ENCODE assay signal across 9 cellular contexts in genomic region chr3:160403796-160404510, GRCh38. TPM values are rescaled to one million over a fixed set of nuclear protein-coding genes. Genes with fewer than 3 reads are reported as not detected.
DNase-seq lines count a peak whose midpoint lies in the region; ATAC-seq, FAIRE-seq and TF ChIP-seq lines count a peak whose summit lies in the region.
"Had no signal": no experiment of that assay in that cellular context is flagged by ENCODE, and none has a peak within 500 bp of the region (broad histone marks: within the 10 kb centered on the region; RNA-seq: fewer than 3 reads in every experiment).

No MANE protein-coding gene starts in this region.

- FAIRE-seq in K562 (lab: Jason Lieb, UNC): no peak

- ATAC-seq in CD4-positive, CD25-positive, alpha-beta regulatory T cell (ENCODE audit: low read depth in 2 of 2): no peak
- ATAC-seq in K562: no peak
- ATAC-seq in HG02610 (IDR thresholded peaks at IDR 0.05; ENCODE audit: unreplicated experiment): no peak
- ATAC-seq in HG02852 (IDR thresholded peaks at IDR 0.05; ENCODE audit: unreplicated experiment): no peak
- ATAC-seq: psoas muscle had no signal

- peaks cover 10% of the 10 kb centered on the region for H3K36me3 Mint-ChIP-seq in CD4-positive, CD25-positive, alpha-beta regulatory T cell

- no peak for TF ChIP-seq POLR2A in K562 (conservative IDR thresholded peaks at IDR 0.05)

- TF ChIP-seq CTCF in K562 (IDR thresholded peaks at IDR 0.05 in 2 of 3, conservative IDR thresholded peaks at IDR 0.05 in 1 of 3; ENCODE audit: insufficient read depth in 2 of 3, low read depth in 1 of 3, low read length in 3 of 3): no peak

- in situ Hi-C loops in K562 (cut with MboI): no loop called here

- H3K9me3 Mint-ChIP-seq in CD4-positive, CD25-positive, alpha-beta regulatory T cell: no peaks in the 10 kb centered on the region

- peaks cover 94% of the 10 kb centered on the region for H3K79me2 ChIP-seq in K562 (ENCODE audit: control insufficient read depth, insufficient read depth, low read length)

- TF ChIP-seq EP300 in K562 (IDR thresholded peaks at IDR 0.05; ENCODE audit: low read length): no peak

- peaks cover 7% of the 10 kb centered on the region for H3K27me3 Mint-ChIP-seq in CD4-positive, CD25-positive, alpha-beta regulatory T cell

- no peak for DNase-seq in CD4-positive, CD25-positive, alpha-beta regulatory T cell
- DNase-seq in K562 (ENCODE audit: extremely low read depth in 1 of 4, low spot score in 3 of 4) (no peak), myocyte (ENCODE audit: low read depth) (peak; percentile 51), ureter (ENCODE audit: low spot score) (no peak), NCI-H82 (lab: John Stamatoyannopoulos, UW) (no peak)
- DNase-seq: psoas muscle had no signal

- peaks cover 27 to 59% (median 49%) of the 10 kb centered on the region in 4 donors for H3K4me1 Mint-ChIP-seq in CD4-positive, CD25-positive, alpha-beta regulatory T cell

- H3K9me3 ChIP-seq in CD4-positive, CD25-positive, alpha-beta regulatory T cell (ENCODE audit: control insufficient read depth in 2 of 2, low read length in 2 of 2): no peaks in the 10 kb centered on the region
- H3K9me3 ChIP-seq in KOPT-K1 (ENCODE audit: insufficient read depth, low read length, poor library complexity, severe bottlenecking) (no peaks in the 10 kb centered on the region), K562 (replicated peaks; ENCODE audit: control insufficient read depth, insufficient read depth, low read depth, low read length) (no peaks in the 10 kb centered on the region)
- H3K9me3 ChIP-seq: psoas muscle had no signal

- H3K27ac ChIP-seq in CD4-positive, CD25-positive, alpha-beta regulatory T cell (ENCODE audit: insufficient read depth, low read length, poor library complexity, severe bottlenecking): peak overlapping the region; percentile 43
- H3K27ac ChIP-seq in KOPT-K1 (ENCODE audit: low read depth, low read length, poor library complexity, severe bottlenecking): peak overlapping the region; percentile 1
- no peak overlapping the region; the same call in 2 of the 3 replicates for H3K27ac ChIP-seq in K562 (ENCODE audit: extremely low read depth, low read depth, low read length)
- H3K27ac ChIP-seq: psoas muscle had no signal

- CTCF ChIA-PET in K562 (lab: Yijun Ruan, JAX; ENCODE audit: low intra/inter-chr PET ratio): no interaction called here

- BruUV-seq in K562 (replicated peaks; lab: Mats Ljungman, UMichigan): no TSS peak

- WGBS in K562 (ENCODE audit: insufficient coverage, low coverage, missing lambda C conversion rate): 31% methylated on average over 7 of the region's 7 CpGs

- POLR2A ChIA-PET in K562 (lab: Yijun Ruan, JAX): interaction anchor here (0.5 to 2.9 kb wide), 2 partner anchors 8 to 25 kb away, joined by 3 to 23 read pairs; no protein-coding TSS in a partner anchor

- no peak for TF ChIP-seq RAD21 in K562 (CRISPR knock-in tag; conservative IDR thresholded peaks at IDR 0.05 in 1 of 2, IDR thresholded peaks at IDR 0.05 in 1 of 2)

- peak overlapping the region; percentile 6; the same call in 1 of the 2 replicates for H3K4me2 ChIP-seq in K562 (ENCODE audit: insufficient read depth, low read length)

- peaks cover 30% of the 10 kb centered on the region for H4K20me1 ChIP-seq in K562 (replicated peaks; ENCODE audit: control insufficient read depth, insufficient read depth, low read length)

- intact Hi-C loops in K562 (cut with micrococcal nuclease): loop anchor here (5.0 kb wide), 2 partner anchors 72 to 177 kb away; partner anchors contain the start of gene C3orf80

- H3K9me1 ChIP-seq in K562 (ENCODE audit: control insufficient read depth, insufficient read depth, low read length): no peaks in the 10 kb centered on the region

- peak overlapping the region; percentile 99 for H3K4me3 ChIP-seq in CD4-positive, CD25-positive, alpha-beta regulatory T cell (ENCODE audit: low read depth, low read length)
- peak overlapping the region; percentile 71; the same call in 1 of the 2 replicates for H3K4me3 ChIP-seq in K562
- H3K4me3 ChIP-seq: psoas muscle had no signal

- H2AFZ ChIP-seq in K562 (ENCODE audit: low read depth, low read length): no peak overlapping the region

- H3K4me3 Mint-ChIP-seq in CD4-positive, CD25-positive, alpha-beta regulatory T cell: peak overlapping the region; percentile 93 to 97 (median 94)

- peaks cover 52% of the 10 kb centered on the region for H3K4me1 ChIP-seq in CD4-positive, CD25-positive, alpha-beta regulatory T cell (ENCODE audit: control insufficient read depth, insufficient read depth, low read length, poor library complexity, severe bottlenecking)
- peaks cover 0 to 5% of the 10 kb centered on the region in 2 experiments; a peak in 2 of 5 replicates for H3K4me1 ChIP-seq in K562 (replicated peaks in 1 of 2; ENCODE audit: control insufficient read depth in 2 of 2, insufficient read depth in 2 of 2, low read length in 2 of 2)

- H3K9ac ChIP-seq in K562 (ENCODE audit: insufficient read depth in 1 of 2, low read depth in 2 of 2, low read length in 2 of 2): peak overlapping the region in 1 of 2 experiments; percentile 98; a peak in 2 of 4 replicates

- H3K36me3 ChIP-seq in CD4-positive, CD25-positive, alpha-beta regulatory T cell (ENCODE audit: control insufficient read depth, insufficient read depth, low read length): peaks cover 13% of the 10 kb centered on the region
- H3K36me3 ChIP-seq in KOPT-K1 (ENCODE audit: insufficient read depth, low read length): peaks cover 88% of the 10 kb centered on the region
- peaks cover 79% of the 10 kb centered on the region for H3K36me3 ChIP-seq in K562 (ENCODE audit: control insufficient read depth, insufficient read depth, low read length)

- H3K27me3 ChIP-seq in CD4-positive, CD25-positive, alpha-beta regulatory T cell (ENCODE audit: control insufficient read depth, insufficient read depth, low read length): no peaks in the 10 kb centered on the region
- no peaks in the 10 kb centered on the region for H3K27me3 ChIP-seq in K562 (ENCODE audit: control insufficient read depth in 2 of 2, insufficient read depth in 2 of 2, low read length in 2 of 2)

- H3K27ac Mint-ChIP-seq in CD4-positive, CD25-positive, alpha-beta regulatory T cell: peak overlapping the region; percentile 62 to 82 (median 72)

RNA-seq across cellular contexts. Expression of gene SMC4, which starts 4.5 kb away (rescaled TPM):
- total RNA-seq in CD4-positive, CD25-positive, alpha-beta regulatory T cell: 153 TPM
- polyA plus RNA-seq in CD4-positive, CD25-positive, alpha-beta regulatory T cell: 10 to 100 TPM; 48.4 to 96.9 (median 53.7) TPM
- 157 and 734 TPM in 2 replicates for total RNA-seq in K562 (2011; cell fraction: chromatin; rRNA removed; ENCODE audit: low replicate concordance)
- total RNA-seq in K562 (2011; cell fraction: nucleolus; rRNA removed): 85.2 and 108 TPM in 2 replicates
- total RNA-seq in K562 (2011; cell fraction: nucleoplasm; rRNA removed): 165 and 177 TPM in 2 replicates
- total RNA-seq in K562 (2014; rRNA removed): 145 and 201 TPM in 2 replicates
- 271 and 309 TPM in 2 replicates for total RNA-seq in K562 (2014; rRNA removed; fragmentation: Illumina TruSeq; extraction: Trizol)
- total RNA-seq in K562 (2015; rRNA removed; fragmentation: Illumina TruSeq; extraction: Trizol): 270 and 326 TPM in 2 replicates
- 162 and 176 TPM in 2 replicates for total RNA-seq in K562 (2021)
- polyA plus RNA-seq in K562 (2011; rRNA removed): 98.2 and 136 TPM in 2 replicates
- 45.7 and 51.3 TPM in 2 replicates for polyA plus RNA-seq in K562 (2011; cell fraction: cytosol; rRNA removed)
- polyA plus RNA-seq in K562 (2011; cell fraction: nucleus; rRNA removed): 207 and 208 TPM in 2 replicates
- polyA plus RNA-seq in K562 (2012): 125 and 136 TPM in 2 replicates
- 233 and 347 TPM in 2 replicates for polyA plus RNA-seq in K562 (2014; fragmentation: Illumina TruSeq; extraction: Trizol)
- polyA plus RNA-seq in K562 (2014; fragmentation: Nextera tagmentation; extraction: Ambion mirVana): 100 to 1,000 TPM in 1 of 2 experiments, 10 to 100 TPM in 1; 87.9 to 105 TPM
- 185 and 198 TPM in 2 replicates for polyA plus RNA-seq in K562 (2014; rRNA removed)
- 113 and 150 TPM in 2 replicates for polyA minus RNA-seq in K562 (2011; rRNA and poly(A)+ RNA removed)
- 38.2 and 42.8 TPM in 2 replicates for polyA minus RNA-seq in K562 (2011; cell fraction: cytosol; rRNA and poly(A)+ RNA removed)
- 168 and 288 TPM in 2 replicates for polyA minus RNA-seq in K562 (2011; cell fraction: nucleus; rRNA and poly(A)+ RNA removed)
- 27.6 and 31.9 TPM in 2 replicates for total RNA-seq in myocyte
- 5.9 TPM for polyA plus RNA-seq in myocyte (2012)
- total RNA-seq in ureter: 24.6 TPM

RNA-seq across cellular contexts. Expression of gene IFT80, which starts 4.9 kb away (rescaled TPM):
- 35.7 TPM for total RNA-seq in CD4-positive, CD25-positive, alpha-beta regulatory T cell
- 1 to 10 TPM; 3.0 to 8.0 (median 6.2) TPM for polyA plus RNA-seq in CD4-positive, CD25-positive, alpha-beta regulatory T cell
- 18.4 and 50.8 TPM in 2 replicates for total RNA-seq in K562 (2011; cell fraction: chromatin; rRNA removed; ENCODE audit: low replicate concordance)
- 3.5 and 8.6 TPM in 2 replicates for total RNA-seq in K562 (2011; cell fraction: nucleolus; rRNA removed)
- total RNA-seq in K562 (2011; cell fraction: nucleoplasm; rRNA removed): 11.1 and 17.0 TPM in 2 replicates
- total RNA-seq in K562 (2014; rRNA removed): 7.5 and 9.5 TPM in 2 replicates
- 18.7 and 22.0 TPM in 2 replicates for total RNA-seq in K562 (2014; rRNA removed; fragmentation: Illumina TruSeq; extraction: Trizol)
- total RNA-seq in K562 (2015; rRNA removed; fragmentation: Illumina TruSeq; extraction: Trizol): 17.0 and 17.6 TPM in 2 replicates
- 13.2 and 13.4 TPM in 2 replicates for total RNA-seq in K562 (2021)
- polyA plus RNA-seq in K562 (2011; rRNA removed): 13.1 and 20.9 TPM in 2 replicates
- polyA plus RNA-seq in K562 (2011; cell fraction: cytosol; rRNA removed): 1.6 and 3.7 TPM in 2 replicates
- 16.0 and 16.4 TPM in 2 replicates for polyA plus RNA-seq in K562 (2011; cell fraction: nucleus; rRNA removed)
- 18.4 and 20.6 TPM in 2 replicates for polyA plus RNA-seq in K562 (2012)
- 13.6 and 16.4 TPM in 2 replicates for polyA plus RNA-seq in K562 (2014; fragmentation: Illumina TruSeq; extraction: Trizol)
- polyA plus RNA-seq in K562 (2014; fragmentation: Nextera tagmentation; extraction: Ambion mirVana): 1 to 10 TPM; 6.7 to 7.2 TPM
- 14.3 and 21.1 TPM in 2 replicates for polyA plus RNA-seq in K562 (2014; rRNA removed)
- 12.7 and 17.3 TPM in 2 replicates for polyA minus RNA-seq in K562 (2011; rRNA and poly(A)+ RNA removed)
- 2.5 and 5.2 TPM in 2 replicates for polyA minus RNA-seq in K562 (2011; cell fraction: cytosol; rRNA and poly(A)+ RNA removed)
- 12.5 and 22.4 TPM in 2 replicates for polyA minus RNA-seq in K562 (2011; cell fraction: nucleus; rRNA and poly(A)+ RNA removed)
- 25.0 and 40.9 TPM in 2 replicates for total RNA-seq in myocyte
- 12.1 TPM for polyA plus RNA-seq in myocyte (2012)
- total RNA-seq in ureter: 39.6 TPM

RNA-seq across cellular contexts. Expression of gene TRIM59, which starts 45.6 kb away (rescaled TPM):
- total RNA-seq in CD4-positive, CD25-positive, alpha-beta regulatory T cell: 34.0 TPM
- 10 to 100 TPM; 50.5 to 67.9 (median 55.5) TPM for polyA plus RNA-seq in CD4-positive, CD25-positive, alpha-beta regulatory T cell
- total RNA-seq in K562 (2011; cell fraction: chromatin; rRNA removed; ENCODE audit: low replicate concordance): 21.5 and 60.7 TPM in 2 replicates
- 11.2 and 16.4 TPM in 2 replicates for total RNA-seq in K562 (2011; cell fraction: nucleolus; rRNA removed)
- total RNA-seq in K562 (2011; cell fraction: nucleoplasm; rRNA removed): 32.6 and 56.4 TPM in 2 replicates
- total RNA-seq in K562 (2014; rRNA removed): 20.7 and 22.7 TPM in 2 replicates
- total RNA-seq in K562 (2014; rRNA removed; fragmentation: Illumina TruSeq; extraction: Trizol): 41.8 and 52.0 TPM in 2 replicates
- total RNA-seq in K562 (2015; rRNA removed; fragmentation: Illumina TruSeq; extraction: Trizol): 34.8 and 35.6 TPM in 2 replicates
- 29.9 and 33.0 TPM in 2 replicates for total RNA-seq in K562 (2021)
- polyA plus RNA-seq in K562 (2011; rRNA removed): 44.3 and 47.7 TPM in 2 replicates
- 7.5 and 16.2 TPM in 2 replicates for polyA plus RNA-seq in K562 (2011; cell fraction: cytosol; rRNA removed)
- polyA plus RNA-seq in K562 (2011; cell fraction: nucleus; rRNA removed): 17.6 and 24.2 TPM in 2 replicates
- 18.5 and 20.9 TPM in 2 replicates for polyA plus RNA-seq in K562 (2012)
- 29.8 and 35.5 TPM in 2 replicates for polyA plus RNA-seq in K562 (2014; fragmentation: Illumina TruSeq; extraction: Trizol)
- polyA plus RNA-seq in K562 (2014; fragmentation: Nextera tagmentation; extraction: Ambion mirVana): 100 to 1,000 TPM in 1 of 2 experiments, 10 to 100 TPM in 1; 34.1 to 101 TPM
- 16.4 and 16.8 TPM in 2 replicates for polyA plus RNA-seq in K562 (2014; rRNA removed)
- polyA minus RNA-seq in K562 (2011; rRNA and poly(A)+ RNA removed): 41.9 and 51.8 TPM in 2 replicates
- polyA minus RNA-seq in K562 (2011; cell fraction: cytosol; rRNA and poly(A)+ RNA removed): 16.0 and 29.1 TPM in 2 replicates
- 15.1 and 25.3 TPM in 2 replicates for polyA minus RNA-seq in K562 (2011; cell fraction: nucleus; rRNA and poly(A)+ RNA removed)
- 7.9 and 8.0 TPM in 2 replicates for total RNA-seq in myocyte
- 6.5 TPM for polyA plus RNA-seq in myocyte (2012)
- total RNA-seq in ureter: 7.0 TPM
